Comparison of ENCODE assay signal across 1 cellular context in genomic region chr20:43508106-43508505, GRCh38.
TF ChIP-seq lines count a peak whose summit lies in the region.

No MANE protein-coding gene starts in this region.

TF ChIP-seq in H1, 55 proteins besides CTCF, POLR2A, EP300 and RAD21:
- TF ChIP-seq CREB1 (IDR thresholded peaks at IDR 0.05): no peak
- no peak for TF ChIP-seq RBBP5 (IDR thresholded peaks at IDR 0.05; ENCODE audit: borderline replicate concordance, low read depth, low read length)
- TF ChIP-seq PHF8 (conservative IDR thresholded peaks at IDR 0.05; ENCODE audit: low read depth, low read length): 0 out of 2 replicates have a peak, but pooled peaks have one; percentile 11
TF ChIP-seq in H1: peak in this region for 1.
